5 cellular contexts compared by ENCODE assay signal in genomic region chr1:16759650-16760455, GRCh38. TPM values are rescaled to one million over a fixed set of nuclear protein-coding genes. Genes with fewer than 3 reads are reported as not detected.
"Had no signal": no experiment of that assay in that cellular context is flagged by ENCODE, and none has a peak within 500 bp of the region (broad histone marks: within the 10 kb centered on the region; RNA-seq: fewer than 3 reads in every experiment).

No MANE protein-coding gene starts in this region.

RNA-seq across cellular contexts. Expression of gene RNU1-4, which starts 19.5 kb away (rescaled TPM):
- total RNA-seq: osteoblast had no signal
- polyA plus RNA-seq: adipose tissue, cardiac muscle cell, esophagus, neural cell had no signal
